8 cellular contexts compared by ENCODE assay signal in the genomic region with DNA sequence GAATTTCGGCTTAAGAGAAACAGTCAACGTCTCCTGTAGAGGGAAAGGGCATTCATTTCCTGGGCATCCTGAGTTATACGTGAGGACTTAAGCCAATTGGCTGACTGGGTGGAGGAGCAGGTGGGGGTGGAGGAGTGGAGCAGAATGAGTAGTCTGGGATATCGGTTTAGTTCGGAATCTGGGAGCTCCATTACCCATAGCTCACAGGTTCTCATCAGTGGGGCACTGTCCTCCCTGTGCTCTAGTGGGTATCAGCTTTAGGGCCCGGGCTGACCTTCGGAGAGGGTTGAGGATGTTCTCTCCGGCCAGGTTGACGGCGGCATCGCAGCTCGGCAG. TPM values are rescaled to one million over a fixed set of nuclear protein-coding genes. Genes with fewer than 3 reads are reported as not detected.
DNase-seq lines count a peak whose midpoint lies in the region; ATAC-seq, FAIRE-seq and TF ChIP-seq lines count a peak whose summit lies in the region.

No MANE protein-coding gene starts in this region.

- H2AFZ ChIP-seq in MM.1S (ENCODE audit: low read length) (no peak overlapping the region), astrocyte (ENCODE audit: low read depth, low read length) (peak overlapping the region; percentile 77)

- under 1% methylated on average over 12 of the region's 12 CpGs for WGBS in right lobe of liver (ENCODE audit: insufficient coverage, low coverage, low lambda C conversion rate, missing lambda C conversion rate)

- no peak for TF ChIP-seq CTCF in MM.1S (IDR thresholded peaks at IDR 0.05; ENCODE audit: low read length)
- TF ChIP-seq CTCF in astrocyte (IDR thresholded peaks at IDR 0.05; ENCODE audit: insufficient read depth, low read depth, low read length), result no peak
- peak in 1 of 4 donors; percentile 2 for TF ChIP-seq CTCF in right lobe of liver (IDR thresholded peaks at IDR 0.05)
- TF ChIP-seq CTCF in upper lobe of right lung (IDR thresholded peaks at IDR 0.05), result no peak

- peak overlapping the region; percentile 93 for H3K9ac ChIP-seq in MM.1S (ENCODE audit: low read length)
- H3K9ac ChIP-seq in astrocyte (ENCODE audit: low read length), result peak overlapping the region; percentile 99

- intact Hi-C loops in right lobe of liver (cut with DNase I) (no loop called here), upper lobe of right lung (cut with DNase I) (no loop called here)

- H3K4me3 ChIP-seq in MM.1S (ENCODE audit: low read length) (peak overlapping the region; percentile 86), astrocyte (ENCODE audit: insufficient read depth, low read depth, low read length) (peak overlapping the region; percentile 81), right lobe of liver (peak overlapping the region; percentile 61 to 72 (median 70)), upper lobe of right lung (peak overlapping the region; percentile 55)

- H4K20me1 ChIP-seq in MM.1S (ENCODE audit: insufficient read depth, low read length) (no peaks in the 10 kb centered on the region), astrocyte (ENCODE audit: insufficient read depth, low read length) (peaks cover 29% of the 10 kb centered on the region)

- H3K9me3 ChIP-seq in MM.1S (replicated peaks; ENCODE audit: insufficient read depth, low read length), result no peaks in the 10 kb centered on the region
- no peaks in the 10 kb centered on the region for H3K9me3 ChIP-seq in astrocyte (ENCODE audit: insufficient read depth, low read depth, low read length)
- H3K9me3 ChIP-seq in right lobe of liver, result no peaks in the 10 kb centered on the region
- no peaks in the 10 kb centered on the region for H3K9me3 ChIP-seq in upper lobe of right lung

- H3K79me2 ChIP-seq in MM.1S (ENCODE audit: low read length) (no peaks in the 10 kb centered on the region; the same call in 1 of the 2 replicates), astrocyte (ENCODE audit: insufficient read depth, low read length) (peaks cover 32% of the 10 kb centered on the region)

- peak overlapping the region; percentile 100 for H3K27ac Mint-ChIP-seq in astrocyte (ENCODE audit: unreplicated experiment)

- no peaks in the 10 kb centered on the region for H3K4me1 ChIP-seq in MM.1S (ENCODE audit: low read length)
- H3K4me1 ChIP-seq in astrocyte (ENCODE audit: insufficient read depth, low read length), result peaks cover 12% of the 10 kb centered on the region
- peaks cover 0 to 17% (median 4%) of the 10 kb centered on the region in 4 donors for H3K4me1 ChIP-seq in right lobe of liver
- H3K4me1 ChIP-seq in upper lobe of right lung, result peaks cover 24% of the 10 kb centered on the region

- H3K27me3 ChIP-seq in MM.1S (replicated peaks; ENCODE audit: insufficient read depth, low read length) (no peaks in the 10 kb centered on the region), astrocyte (ENCODE audit: insufficient read depth, low read length) (no peaks in the 10 kb centered on the region), right lobe of liver (no peaks in the 10 kb centered on the region), upper lobe of right lung (no peaks in the 10 kb centered on the region)

- no peak for TF ChIP-seq POLR2A in right lobe of liver (IDR thresholded peaks at IDR 0.05)

- peak overlapping the region; percentile 96 for H3K4me3 Mint-ChIP-seq in astrocyte (ENCODE audit: unreplicated experiment)

- peaks cover 9% of the 10 kb centered on the region for H3K36me3 Mint-ChIP-seq in astrocyte (ENCODE audit: low read depth, unreplicated experiment)

- no peak for FAIRE-seq in astrocyte (lab: Jason Lieb, UNC)

- H3K9me2 ChIP-seq in MM.1S (replicated peaks; ENCODE audit: insufficient read depth, low read length), result no peaks in the 10 kb centered on the region

- peak overlapping the region; percentile 79 for H3K4me2 ChIP-seq in MM.1S (ENCODE audit: low read depth, low read length)
- H3K4me2 ChIP-seq in astrocyte (ENCODE audit: low read length), result peak overlapping the region; percentile 99

- H3F3A ChIP-seq in MM.1S (ENCODE audit: insufficient read depth, low read length), result peaks cover 5% of the 10 kb centered on the region

- H3K4me1 Mint-ChIP-seq in astrocyte (ENCODE audit: low read depth, unreplicated experiment), result peaks cover 3% of the 10 kb centered on the region

- DNase-seq in DMS79 treated with DMSO at 0.1 percent for 48 hours (lab: John Stamatoyannopoulos, UW), result peak; percentile 86
- DNase-seq in MM.1S, result no peak
- peak; percentile 49 for DNase-seq in astrocyte (ENCODE audit: low read depth)
- DNase-seq in right lobe of liver, result no peak
- no peak for DNase-seq in upper lobe of right lung
- DNase-seq in COLO668 (lab: John Stamatoyannopoulos, UW; ENCODE audit: unreplicated experiment), result no peak

- no peaks in the 10 kb centered on the region for H3K27me3 Mint-ChIP-seq in astrocyte (ENCODE audit: low read depth, unreplicated experiment)

- no peaks in the 10 kb centered on the region for H3K9me3 Mint-ChIP-seq in astrocyte (ENCODE audit: unreplicated experiment)

- 0 out of 2 replicates have a peak, but pooled peaks cover 2% of the 10 kb centered on the region for H3K36me3 ChIP-seq in MM.1S (replicated peaks; ENCODE audit: insufficient read depth, low read length)
- H3K36me3 ChIP-seq in astrocyte (ENCODE audit: insufficient read depth, low read length), result peaks cover 25% of the 10 kb centered on the region
- peaks cover 0 to 38% (median 13%) of the 10 kb centered on the region in 4 donors for H3K36me3 ChIP-seq in right lobe of liver
- H3K36me3 ChIP-seq in upper lobe of right lung, result peaks cover 42% of the 10 kb centered on the region

- peak overlapping the region; percentile 95 for H3K27ac ChIP-seq in MM.1S (ENCODE audit: low read length)
- peak overlapping the region; percentile 98 for H3K27ac ChIP-seq in astrocyte (ENCODE audit: low read depth, low read length)
- peak overlapping the region; percentile 98 to 99 (median 99) for H3K27ac ChIP-seq in right lobe of liver
- H3K27ac ChIP-seq in upper lobe of right lung, result peak overlapping the region; percentile 93

- no peak for ATAC-seq in right lobe of liver
- ATAC-seq in upper lobe of right lung, result no peak
- ATAC-seq in HG03520 (IDR thresholded peaks at IDR 0.05; ENCODE audit: unreplicated experiment), result no peak
- ATAC-seq in HG02970 (IDR thresholded peaks at IDR 0.05; ENCODE audit: low FRiP score, unreplicated experiment), result no peak

RNA-seq across cellular contexts. Expression of a gene that starts 0.7 kb away (rescaled TPM):
- total RNA-seq in astrocyte (27.6 and 28.1 TPM in 2 replicates), right lobe of liver (10 to 100 TPM; 24.9 to 32.8 (median 28.3) TPM), upper lobe of right lung (61.6 TPM)

RNA-seq across cellular contexts. Expression of a gene that starts 12.1 kb away (rescaled TPM):
- total RNA-seq in astrocyte (45.5 and 50.5 TPM in 2 replicates), right lobe of liver (10 to 100 TPM; 19.6 to 24.9 (median 21.4) TPM), upper lobe of right lung (56.2 TPM)

RNA-seq across cellular contexts. Expression of a gene that starts 12.4 kb away (rescaled TPM):
- total RNA-seq in astrocyte (3.9 and 5.4 TPM in 2 replicates), right lobe of liver (1 to 10 TPM in 4 of 6 experiments, under 1 TPM in 2; 0.74 to 1.8 (median 1.2) TPM), upper lobe of right lung (2.9 TPM)

RNA-seq across cellular contexts. Expression of a gene that starts 43.1 kb away (rescaled TPM):
- 25.4 and 32.0 TPM in 2 replicates for total RNA-seq in astrocyte
- 1 to 10 TPM; 1.8 to 6.1 (median 2.7) TPM for total RNA-seq in right lobe of liver
- total RNA-seq in upper lobe of right lung, result 16.6 TPM

Comparison
In these comparisons a context has a peak if more than half of its experiments do, and no peak if none do; other contexts are left out.
1. DNase-seq: peak in DMS79 treated with DMSO at 0.1 percent for 48 hours (single experiment) and astrocyte (single experiment); none in MM.1S (single experiment), right lobe of liver (0 of 3), upper lobe of right lung (single experiment) and COLO668 (single experiment).
2. Peak in every context shown above with its lines, with median percentiles within 50 percentile points of each other: H3K27ac ChIP-seq and H3K4me3 ChIP-seq.